In the genomic region with DNA sequence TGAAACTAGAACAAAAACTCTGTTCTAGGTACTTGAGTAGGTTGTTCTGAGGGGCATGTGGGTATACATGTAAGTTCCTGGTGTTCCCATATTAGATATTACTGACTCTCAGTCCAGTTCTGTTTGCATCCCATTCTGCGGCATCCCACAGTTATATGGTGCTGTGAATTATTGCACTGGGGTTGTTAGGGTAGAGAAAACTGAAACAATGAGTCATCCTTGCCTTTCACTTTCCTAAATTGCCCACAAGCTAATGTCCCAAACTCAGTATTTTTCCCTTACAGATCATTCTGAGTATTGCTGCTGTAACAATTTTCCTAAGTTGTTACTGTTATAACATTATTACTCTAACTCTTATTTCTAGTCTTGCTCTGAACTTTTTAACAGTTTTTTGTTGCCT, we compare ENCODE assay signal across 11 cellular contexts. TPM values are rescaled to one million over a fixed set of nuclear protein-coding genes. Genes with fewer than 3 reads are reported as not detected.
A peak's percentile ranks its signal among the peaks of the same experiment; 100 is the strongest.
DNase-seq lines count a peak whose midpoint lies in the region; ATAC-seq and TF ChIP-seq lines count a peak whose summit lies in the region.
"Had no signal": no experiment of that assay in that cellular context is flagged by ENCODE, and none has a peak within 500 bp of the region (broad histone marks: within the 10 kb centered on the region; RNA-seq: fewer than 3 reads in every experiment).

No MANE protein-coding gene starts in this region.

- 76% methylated on average over 1 of the region's 1 CpG for WGBS in smooth muscle cell (ENCODE audit: low lambda C conversion rate)

- no peaks in the 10 kb centered on the region for H3K9me3 Mint-ChIP-seq in activated T-cell treated with anti-CD3 and anti-CD28 coated beads, Interleukin-2, amount 50 U/mL, for 4 hours

- peaks cover 29% of the 10 kb centered on the region for H3K36me3 Mint-ChIP-seq in activated T-cell treated with anti-CD3 and anti-CD28 coated beads, Interleukin-2, amount 50 U/mL, for 4 hours (ENCODE audit: insufficient read depth)

- peaks cover 7% of the 10 kb centered on the region for H3K4me1 Mint-ChIP-seq in activated T-cell treated with anti-CD3 and anti-CD28 coated beads, Interleukin-2, amount 50 U/mL, for 4 hours (ENCODE audit: low read depth)

- H3K4me2 ChIP-seq in smooth muscle cell = no peak overlapping the region

- TF ChIP-seq CTCF in NB4 (IDR thresholded peaks at IDR 0.05; ENCODE audit: low read depth, low read length) (no peak), colonic mucosa (IDR thresholded peaks at IDR 0.05) (no peak), smooth muscle cell (IDR thresholded peaks at IDR 0.05; ENCODE audit: borderline replicate concordance, insufficient read depth, poor library complexity, severe bottlenecking) (no peak)

- H3K27me3 Mint-ChIP-seq in activated T-cell treated with anti-CD3 and anti-CD28 coated beads, Interleukin-2, amount 50 U/mL, for 4 hours (ENCODE audit: low read depth) = no peaks in the 10 kb centered on the region

- H3K4me3 ChIP-seq in NB4 (ENCODE audit: low read depth, low read length) (peak overlapping the region; percentile 26), colonic mucosa (no peak overlapping the region), smooth muscle cell (no peak overlapping the region)

- H3K9ac ChIP-seq in colonic mucosa (ENCODE audit: low read depth in 2 of 2, low read length in 2 of 2) (no peak overlapping the region), smooth muscle cell (ENCODE audit: low read depth) (no peak overlapping the region)

- H3K27ac ChIP-seq in colonic mucosa = no peak overlapping the region
- H3K27ac ChIP-seq in smooth muscle cell (ENCODE audit: low read depth) = no peak overlapping the region
- H3K27ac ChIP-seq: HL-60 had no signal

- H2AFZ ChIP-seq in smooth muscle cell (ENCODE audit: low read depth) = no peak overlapping the region

- H3K79me2 ChIP-seq in smooth muscle cell (ENCODE audit: low read depth) = peaks cover 63% of the 10 kb centered on the region

- DNase-seq in activated T-cell treated with anti-CD3 and anti-CD28 coated beads, Interleukin-2, amount 50 U/mL, for 4 hours = no peak
- no peak for DNase-seq in activated T-cell treated with anti-CD3 and anti-CD28 coated beads, Interleukin-2, amount 50 U/mL, for 1 hour
- DNase-seq in NB4 (ENCODE audit: low read depth) (peak; percentile 21), colonic mucosa (no peak), GM19240 (ENCODE audit: insufficient read length, low spot score) (no peak), smooth muscle cell (lab: John Stamatoyannopoulos, UW; ENCODE audit: unreplicated experiment) (no peak)
- peak; percentile 36 for DNase-seq in stimulated activated CD4-positive, alpha-beta T cell treated with anti-CD3 and anti-CD28 coated beads, Interleukin-4, amount 100 ng/mL, for 24 hours
- DNase-seq: anterior cingulate cortex had no signal

- no peaks in the 10 kb centered on the region for H3K9me3 ChIP-seq in colonic mucosa
- no peaks in the 10 kb centered on the region for H3K9me3 ChIP-seq in smooth muscle cell (replicated peaks; ENCODE audit: low read depth)

- no peaks in the 10 kb centered on the region for H3F3A ChIP-seq in smooth muscle cell (ENCODE audit: low read depth)

- no peak overlapping the region for H3K4me3 Mint-ChIP-seq in activated T-cell treated with anti-CD3 and anti-CD28 coated beads, Interleukin-2, amount 50 U/mL, for 4 hours

- intact Hi-C loops in colonic mucosa (cut with DNase I) = no loop called here

- H3K36me3 ChIP-seq in colonic mucosa (no peaks in the 10 kb centered on the region), smooth muscle cell (ENCODE audit: low read depth) (peaks cover 13% of the 10 kb centered on the region)

- peaks cover 6% of the 10 kb centered on the region for H4K20me1 ChIP-seq in smooth muscle cell (ENCODE audit: low read depth)

- H3K4me1 ChIP-seq in colonic mucosa (peaks cover 6% of the 10 kb centered on the region), smooth muscle cell (ENCODE audit: low read depth) (peaks cover 9% of the 10 kb centered on the region)

- peak; percentile 12 to 27 for ATAC-seq in activated T-cell treated with anti-CD3 and anti-CD28 coated beads, Interleukin-2, amount 50 U/mL, for 4 hours
- ATAC-seq in HG02623 (IDR thresholded peaks at IDR 0.05; ENCODE audit: unreplicated experiment) = peak; percentile 24
- ATAC-seq: left lobe of liver had no signal

- H3K27me3 ChIP-seq in colonic mucosa = no peaks in the 10 kb centered on the region
- H3K27me3 ChIP-seq in smooth muscle cell (ENCODE audit: low read depth) = no peaks in the 10 kb centered on the region

- no peak for TF ChIP-seq POLR2A in NB4 (IDR thresholded peaks at IDR 0.05; ENCODE audit: extremely low read depth, insufficient read length)

RNA-seq across cellular contexts. Expression of a gene that starts 3.0 kb away (rescaled TPM):
- 100 to 1,000 TPM; 150 to 177 (median 160) TPM for total RNA-seq in activated T-cell treated with anti-CD3 and anti-CD28 coated beads, Interleukin-2, amount 50 U/mL, for 4 hours
- total RNA-seq in colonic mucosa (10 to 100 TPM; 19.0 to 21.4 TPM), smooth muscle cell (63.0 and 67.4 TPM in 2 replicates)
- 22.7 and 28.4 TPM in 2 replicates for polyA plus RNA-seq in smooth muscle cell

Comparison
In these comparisons a context has a peak if more than half of its experiments do, and no peak if none do; other contexts are left out.
1. DNase-seq: peak in NB4 (single experiment) and stimulated activated CD4-positive, alpha-beta T cell treated with anti-CD3 and anti-CD28 coated beads, Interleukin-4, amount 100 ng/mL, for 24 hours (single experiment); none in activated T-cell treated with anti-CD3 and anti-CD28 coated beads, Interleukin-2, amount 50 U/mL, for 4 hours (single experiment), activated T-cell treated with anti-CD3 and anti-CD28 coated beads, Interleukin-2, amount 50 U/mL, for 1 hour (single experiment), colonic mucosa (single experiment), GM19240 (single experiment) and smooth muscle cell (single experiment).